In the genomic region with DNA sequence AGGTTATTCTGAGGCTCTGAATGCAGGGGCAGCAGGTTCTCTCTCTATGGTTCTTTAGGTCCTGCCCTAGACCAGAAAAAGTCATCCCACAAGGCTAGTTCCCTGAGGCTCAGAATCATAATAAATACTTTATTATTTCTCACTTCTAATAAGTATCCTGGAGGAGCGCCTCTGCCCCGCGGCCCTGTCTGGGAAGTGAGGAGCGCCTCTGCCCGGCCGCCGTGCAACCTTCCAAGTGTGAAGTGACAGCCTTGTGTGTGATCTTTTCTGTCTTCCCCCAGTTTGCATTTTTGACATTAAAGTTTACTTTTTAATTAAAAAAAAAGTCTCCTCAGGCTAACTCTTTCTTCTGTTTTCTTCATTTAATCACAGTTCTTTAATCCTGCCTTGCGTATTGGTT, we compare ENCODE assay signal across 26 cellular contexts. TPM values are rescaled to one million over a fixed set of nuclear protein-coding genes. Genes with fewer than 3 reads are reported as not detected.
"Had no signal": no experiment of that assay in that cellular context is flagged by ENCODE, and none has a peak within 500 bp of the region (broad histone marks: within the 10 kb centered on the region; RNA-seq: fewer than 3 reads in every experiment).

No MANE protein-coding gene starts in this region.

- DNase-seq: IMR-90, MV-4-11, NCI-H1048, NCI-H1105 treated with DMSO at 0.1 percent for 48 hours, NCI-H1436, NCI-H187 treated with DMSO at 0.1 percent for 48 hours, NCI-H2029 treated with DMSO at 0.1 percent for 48 hours, NCI-H226, NCI-H446, NCI-H510A, NCI-H524 treated with DMSO at 0.1 percent for 48 hours, NCI-H69, NCI-H774, PC-3, SHP77 treated with DMSO at 0.1 percent for 48 hours, SW 1271, T-cell had no signal

- H3K36me3 ChIP-seq: SJSA1 had no signal

- H3K4me2 ChIP-seq: KMS-11 had no signal

- H3K27ac ChIP-seq: KMS-11, RWPE1, SJSA1, SK-N-MC had no signal

- H3K27ac Mint-ChIP-seq: T-cell had no signal

- H3K4me3 Mint-ChIP-seq: T-cell had no signal

- H3K27me3 Mint-ChIP-seq: T-cell had no signal

- H3K9me3 ChIP-seq: SJSA1 had no signal

- ATAC-seq: HepG2, K562, Panc1, PC-3, T-cell had no signal

- H3K9ac ChIP-seq: KMS-11 had no signal

- H3K9me3 Mint-ChIP-seq: T-cell had no signal

- H3K4me1 ChIP-seq: SJSA1 had no signal

- H3K27me3 ChIP-seq: SJSA1 had no signal

- H3K4me3 ChIP-seq: K562, SJSA1, SK-N-MC had no signal

RNA-seq across cellular contexts. Expression of a gene that starts 11.5 kb away (rescaled TPM):
- total RNA-seq: HepG2, IMR-90, LHCN-M2, MCF 10A, PC-3, SJSA1 had no signal
- polyA plus RNA-seq: HepG2, IMR-90 had no signal

RNA-seq across cellular contexts. Expression of a gene that starts 55.4 kb away (rescaled TPM):
- total RNA-seq: HepG2 had no signal
- polyA plus RNA-seq: HepG2 had no signal
